In genomic region chr20:23152902-23153301, GRCh38 we compare ENCODE assay signal across 19 cellular contexts.
A peak's percentile ranks its signal among the peaks of the same experiment; 100 is the strongest.
DNase-seq lines count a peak whose midpoint lies in the region; ATAC-seq and TF ChIP-seq lines count a peak whose summit lies in the region.
"Had no signal": no experiment of that assay in that cellular context is flagged by ENCODE, and none has a peak within 500 bp of the region (broad histone marks: within the 10 kb centered on the region; RNA-seq: fewer than 3 reads in every experiment).

No MANE protein-coding gene starts in this region.

- no peaks in the 10 kb centered on the region for H3K27me3 Mint-ChIP-seq in chondrocyte (ENCODE audit: low read depth)

- DNase-seq in heart right ventricle, result peak in 1 of 2 donors; percentile 3
- no peak for DNase-seq in cardiac septum (ENCODE audit: low spot score)
- DNase-seq in chondrocyte (ENCODE audit: low spot score), result no peak
- no peak for DNase-seq in osteoblast (ENCODE audit: insufficient read length, low spot score, missing footprints)
- DNase-seq in vagina (ENCODE audit: extremely low spot score in 2 of 2), result peak in 1 of 2 donors; percentile 37
- no peak for DNase-seq in H4 (ENCODE audit: low spot score)
- DNase-seq: activated CD4-positive, alpha-beta T cell treated with anti-CD3 and anti-CD28 coated beads, Interleukin-2, amount 50 U/mL, for 48 hours; activated naive CD4-positive, alpha-beta T cell; activated T-cell treated with anti-CD3 and anti-CD28 coated beads for 4 hours; cortex of kidney; DMS 273 treated with DMSO at 0.1 percent for 48 hours; NCI-H187 treated with DMSO at 0.1 percent for 48 hours; NCI-H446 treated with DMSO at 0.1 percent for 48 hours; stimulated activated CD4-positive, alpha-beta T cell treated with anti-CD3 and anti-CD28 coated beads, Interleukin-4, amount 100 ng/mL, for 24 hours; T-helper 1 cell had no signal

- no peaks in the 10 kb centered on the region for H3K79me2 ChIP-seq in osteoblast (ENCODE audit: insufficient read depth, low read length)

- intact Hi-C loops in heart right ventricle (cut with DNase I) (no loop called here), cardiac septum (cut with DNase I) (loop anchor here (5.0 kb wide), 2 partner anchors 49 to 91 kb away; no protein-coding TSS in a partner anchor), vagina (cut with DNase I) (no loop called here)

- H3K27me3 ChIP-seq in heart right ventricle (no peaks in the 10 kb centered on the region), osteoblast (ENCODE audit: insufficient read depth, low read length) (no peaks in the 10 kb centered on the region), vagina (no peaks in the 10 kb centered on the region)
- H3K27me3 ChIP-seq: left lung had no signal

- H3K4me1 Mint-ChIP-seq in chondrocyte (ENCODE audit: low read depth), result peaks cover 33% of the 10 kb centered on the region

- no peaks in the 10 kb centered on the region for H3K36me3 Mint-ChIP-seq in chondrocyte (ENCODE audit: low read depth)

- no peak for TF ChIP-seq POLR2A in vagina (IDR thresholded peaks at IDR 0.05)

- H3K4me2 ChIP-seq in osteoblast (ENCODE audit: insufficient read depth, low read length), result no peak overlapping the region

- TF ChIP-seq CTCF in heart right ventricle (IDR thresholded peaks at IDR 0.05) (no peak), chondrocyte (IDR thresholded peaks at IDR 0.05) (no peak), osteoblast (IDR thresholded peaks at IDR 0.05; ENCODE audit: extremely low read depth, low read depth, low read length) (no peak), vagina (IDR thresholded peaks at IDR 0.05) (no peak)

- no peak overlapping the region for H2AFZ ChIP-seq in osteoblast (ENCODE audit: low read length)

- no peaks in the 10 kb centered on the region for H3K9me3 Mint-ChIP-seq in chondrocyte (ENCODE audit: low read depth)

- WGBS in heart right ventricle, 2 donors, result 87 to 92% methylated on average over 3 of the region's 3 CpGs

- H3K36me3 ChIP-seq in heart right ventricle (no peaks in the 10 kb centered on the region), osteoblast (ENCODE audit: insufficient read depth, low read length) (no peaks in the 10 kb centered on the region), vagina (no peaks in the 10 kb centered on the region)
- H3K36me3 ChIP-seq: left lung had no signal

- H3K4me3 Mint-ChIP-seq in chondrocyte (ENCODE audit: unreplicated experiment), result no peak overlapping the region

- H4K20me1 ChIP-seq in osteoblast (ENCODE audit: insufficient read depth, low read length), result no peaks in the 10 kb centered on the region

- H3K4me3 ChIP-seq in heart right ventricle (no peak overlapping the region), osteoblast (ENCODE audit: insufficient read depth, low read length) (no peak overlapping the region), vagina (no peak overlapping the region)
- H3K4me3 ChIP-seq: left lung, skin epidermis had no signal

- peaks cover 17 to 94% (median 58%) of the 10 kb centered on the region in 9 donors for H3K4me1 ChIP-seq in heart right ventricle
- H3K4me1 ChIP-seq in osteoblast (ENCODE audit: insufficient read depth, low read length), result peaks cover 54% of the 10 kb centered on the region
- H3K4me1 ChIP-seq in vagina, result peaks cover 48% of the 10 kb centered on the region

- H3K9me3 ChIP-seq in heart right ventricle (no peaks in the 10 kb centered on the region), osteoblast (ENCODE audit: low read depth, low read length) (no peaks in the 10 kb centered on the region), vagina (no peaks in the 10 kb centered on the region)
- H3K9me3 ChIP-seq: left lung had no signal

- peak overlapping the region; percentile 81 for H3K27ac Mint-ChIP-seq in chondrocyte (ENCODE audit: unreplicated experiment)

- H3K27ac ChIP-seq in heart right ventricle (peak overlapping the region in 9 of 10 donors; percentile 46 to 89 (median 72)), osteoblast (ENCODE audit: low read depth, low read length) (peak overlapping the region; percentile 91), vagina (peak overlapping the region; percentile 48)

- no peak for ATAC-seq in heart right ventricle
- no peak for ATAC-seq in HG02798 (IDR thresholded peaks at IDR 0.05; ENCODE audit: poor library complexity, unreplicated experiment)
- ATAC-seq in HG03342 (IDR thresholded peaks at IDR 0.05; ENCODE audit: unreplicated experiment), result no peak
